ENCODE assay signal across 8 cellular contexts in the genomic region with DNA sequence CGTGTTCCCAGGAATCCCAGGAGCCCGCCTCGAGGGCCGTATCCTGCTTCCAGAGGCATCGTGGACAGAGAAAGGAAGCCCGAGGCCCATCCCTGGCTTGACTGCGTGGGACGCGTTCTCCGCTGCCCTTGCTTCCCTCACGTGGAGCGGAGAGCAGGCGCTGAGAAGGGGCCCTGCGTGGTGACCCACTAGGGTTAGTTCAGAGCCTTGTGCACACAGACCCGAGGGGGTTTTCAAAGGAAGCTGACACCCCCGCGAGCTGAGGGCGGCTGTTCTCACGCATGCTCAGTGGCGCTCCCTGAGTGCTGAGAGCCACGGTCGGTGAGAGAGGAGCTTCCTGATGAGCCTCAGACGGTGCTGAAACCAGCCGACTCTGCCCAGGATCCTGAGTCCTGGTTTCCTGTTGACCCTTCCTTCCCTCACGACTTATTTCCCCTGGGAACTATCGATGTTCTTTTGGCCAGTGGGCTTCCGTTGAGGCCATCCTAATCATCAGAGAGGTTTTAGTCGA. TPM values are rescaled to one million over a fixed set of nuclear protein-coding genes. Genes with fewer than 3 reads are reported as not detected.
A peak's percentile ranks its signal among the peaks of the same experiment; 100 is the strongest.
DNase-seq lines count a peak whose midpoint lies in the region; ATAC-seq and TF ChIP-seq lines count a peak whose summit lies in the region.

No MANE protein-coding gene starts in this region.

- DNase-seq in CD8-positive, alpha-beta memory T cell: peak; percentile 54 to 90 (median 81)
- DNase-seq in NAMALWA (ENCODE audit: low spot score) (peak; percentile 70), NCI-H226 (no peak), glutamatergic neuron (no peak), AML-193 (lab: John Stamatoyannopoulos, UW) (no peak)
- DNase-seq in activated gamma-delta T cell treated with anti-CD3 and anti-CD28 coated beads, Interleukin-2, amount 50 U/mL, for 16 hours (ENCODE audit: low read depth): peak; percentile 74

- H3K9me3 Mint-ChIP-seq in CD8-positive, alpha-beta memory T cell: no peaks in the 10 kb centered on the region
- no peaks in the 10 kb centered on the region for H3K9me3 Mint-ChIP-seq in glutamatergic neuron (ENCODE audit: unreplicated experiment)

- H3K27ac ChIP-seq in CD8-positive, alpha-beta memory T cell (ENCODE audit: low read depth, low read length): peak overlapping the region; percentile 62
- no peak overlapping the region for H3K27ac ChIP-seq in skeletal muscle tissue (ENCODE audit: low read depth, low read length)

- H3K4me1 ChIP-seq in CD8-positive, alpha-beta memory T cell (ENCODE audit: insufficient read depth, low read length): peaks cover 48% of the 10 kb centered on the region
- H3K4me1 ChIP-seq in skeletal muscle tissue (ENCODE audit: control insufficient read depth in 3 of 3, insufficient read depth in 3 of 3, low read length in 3 of 3): peaks cover 0 to 8% (median 0%) of the 10 kb centered on the region in 3 donors

- H3K27me3 Mint-ChIP-seq in CD8-positive, alpha-beta memory T cell: peaks cover 0 to 2% of the 10 kb centered on the region in 2 donors
- H3K27me3 Mint-ChIP-seq in glutamatergic neuron (ENCODE audit: unreplicated experiment): no peaks in the 10 kb centered on the region

- H3K9me3 ChIP-seq in CD8-positive, alpha-beta memory T cell (ENCODE audit: low read length): no peaks in the 10 kb centered on the region
- peaks cover 0 to 2% (median 0%) of the 10 kb centered on the region in 3 donors for H3K9me3 ChIP-seq in skeletal muscle tissue (ENCODE audit: control insufficient read depth in 3 of 3, low read length in 3 of 3)

- no peak overlapping the region for H3K9ac ChIP-seq in skeletal muscle tissue (ENCODE audit: low read depth in 1 of 3, low read length in 3 of 3)

- no peaks in the 10 kb centered on the region for H3K27me3 ChIP-seq in CD8-positive, alpha-beta memory T cell (ENCODE audit: insufficient read depth, low read length, poor library complexity, severe bottlenecking)
- peaks cover 0 to 6% (median 4%) of the 10 kb centered on the region in 3 donors for H3K27me3 ChIP-seq in skeletal muscle tissue (ENCODE audit: control insufficient read depth in 3 of 3, insufficient read depth in 3 of 3, low read length in 3 of 3)

- H3K36me3 Mint-ChIP-seq in CD8-positive, alpha-beta memory T cell: no peaks in the 10 kb centered on the region
- peaks cover 3% of the 10 kb centered on the region for H3K36me3 Mint-ChIP-seq in glutamatergic neuron (ENCODE audit: unreplicated experiment)

- TF ChIP-seq CTCF in glutamatergic neuron (IDR thresholded peaks at IDR 0.05; ENCODE audit: partially characterized antibody, unreplicated experiment): no peak

- H3K4me1 Mint-ChIP-seq in CD8-positive, alpha-beta memory T cell: peaks cover 56 to 66% (median 59%) of the 10 kb centered on the region in 3 donors
- no peaks in the 10 kb centered on the region for H3K4me1 Mint-ChIP-seq in glutamatergic neuron (ENCODE audit: low read depth, unreplicated experiment)

- H3K4me3 ChIP-seq in CD8-positive, alpha-beta memory T cell (ENCODE audit: low read length): peak overlapping the region; percentile 46
- H3K4me3 ChIP-seq in skeletal muscle tissue (ENCODE audit: low read length in 3 of 3): peak overlapping the region; percentile 10 to 22 (median 19)

- CTCF ChIA-PET in CD8-positive, alpha-beta memory T cell (lab: Charles Lee): interaction anchor here (0.9 to 3.0 kb wide), 4 partner anchors 15 to 104 kb away, joined by 3 to 11 read pairs (median 6); no protein-coding TSS in a partner anchor

- peak overlapping the region; percentile 93 to 99 (median 97) for H3K27ac Mint-ChIP-seq in CD8-positive, alpha-beta memory T cell
- no peak overlapping the region for H3K27ac Mint-ChIP-seq in glutamatergic neuron (ENCODE audit: unreplicated experiment)

- ATAC-seq in GM21526 (IDR thresholded peaks at IDR 0.05; ENCODE audit: low FRiP score, unreplicated experiment): peak; percentile 41

- H3K36me3 ChIP-seq in CD8-positive, alpha-beta memory T cell (ENCODE audit: insufficient read depth, low read length): no peaks in the 10 kb centered on the region
- H3K36me3 ChIP-seq in skeletal muscle tissue (ENCODE audit: control insufficient read depth in 3 of 3, insufficient read depth in 3 of 3, low read length in 3 of 3): no peaks in the 10 kb centered on the region

- H3K4me3 Mint-ChIP-seq in CD8-positive, alpha-beta memory T cell: peak overlapping the region; percentile 81 to 94 (median 87)
- H3K4me3 Mint-ChIP-seq in glutamatergic neuron (ENCODE audit: unreplicated experiment): no peak overlapping the region

- POLR2A ChIA-PET in CD8-positive, alpha-beta memory T cell (lab: Charles Lee): interaction anchor here (0.6 to 1.4 kb wide), 6 partner anchors 15 to 53 kb away, joined by 3 to 6 read pairs (median 4); no protein-coding TSS in a partner anchor

RNA-seq across cellular contexts. Expression of gene CCR6, which starts 28.9 kb away (rescaled TPM):
- total RNA-seq in CD8-positive, alpha-beta memory T cell: 1 to 10 TPM; 3.5 to 3.9 TPM
- polyA plus RNA-seq in CD8-positive, alpha-beta memory T cell: 47.3 TPM
- total RNA-seq in skeletal muscle tissue (0.52 TPM), glutamatergic neuron (ENCODE audit: unreplicated experiment) (not detected)

Comparison
In these comparisons a context has a peak if more than half of its experiments do, and no peak if none do; other contexts are left out.
1. DNase-seq: peak in CD8-positive, alpha-beta memory T cell (5 of 5), NAMALWA (single experiment) and activated gamma-delta T cell treated with anti-CD3 and anti-CD28 coated beads, Interleukin-2, amount 50 U/mL, for 16 hours (single experiment); none in NCI-H226 (single experiment), glutamatergic neuron (single experiment) and AML-193 (0 of 2).